In the genomic region with DNA sequence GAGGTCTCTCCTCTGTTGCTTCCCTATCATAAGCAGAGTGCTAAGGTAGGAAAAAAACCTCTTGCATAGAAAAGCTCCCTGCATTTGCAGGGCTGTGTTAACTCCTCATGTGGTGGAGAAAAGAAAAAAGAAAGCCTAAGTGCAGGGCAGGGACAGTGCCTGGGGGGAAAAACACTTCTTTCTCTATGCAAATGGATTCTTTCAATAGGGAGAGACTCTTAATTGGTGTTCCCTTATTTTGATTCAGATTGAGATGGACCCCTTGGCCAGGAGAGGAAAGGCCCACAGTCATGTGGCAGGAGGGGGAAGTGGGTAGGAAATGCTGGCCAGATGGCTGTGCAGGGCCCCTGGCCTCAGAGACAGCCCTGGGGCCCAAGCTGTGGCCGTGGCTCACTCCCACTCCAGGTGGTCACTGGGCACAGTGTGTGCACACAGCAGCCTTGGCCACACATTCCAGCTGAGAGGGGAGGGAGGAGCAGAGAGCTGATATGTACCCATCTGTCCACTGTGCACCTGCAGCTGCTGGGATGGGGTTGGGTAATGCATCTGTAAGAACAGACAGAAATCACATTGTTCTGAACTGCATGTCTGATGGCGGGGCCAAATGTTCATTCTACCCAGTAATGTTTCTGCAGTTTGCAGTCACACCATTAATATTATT, we compare ENCODE assay signal across 25 cellular contexts.
"Had no signal": no experiment of that assay in that cellular context is flagged by ENCODE, and none has a peak within 500 bp of the region (broad histone marks: within the 10 kb centered on the region; RNA-seq: fewer than 3 reads in every experiment).

No MANE protein-coding gene starts in this region.

- DNase-seq: activated CD4-positive, alpha-beta T cell treated with anti-CD3 and anti-CD28 coated beads for 1 hour; activated CD4-positive, alpha-beta T cell treated with anti-CD3 and anti-CD28 coated beads, Interleukin-2, amount 50 U/mL, for 1 hour; activated CD8-positive, alpha-beta T cell treated with anti-CD3 and anti-CD28 coated beads, Interleukin-2, amount 10 ng/mL, durations not matched to agents 7 days and 5 days; activated gamma-delta T cell; activated naive CD4-positive, alpha-beta T cell treated with anti-CD3 and anti-CD28 coated beads, Interleukin-2, amount 50 U/mL, for 16 hours; activated naive CD8-positive, alpha-beta T cell treated with anti-CD3 and anti-CD28 coated beads, Interleukin-2, amount 50 U/mL, for 24 hours; cerebellar nuclear complex; cortex of kidney; heart right ventricle; left ventricle myocardium superior; mammary epithelial cell; midbrain; natural killer cell; ovary; psoas muscle; stimulated activated CD4-positive, alpha-beta T cell treated with anti-CD3 and anti-CD28 coated beads, Interleukin-4, amount 100 ng/mL, for 24 hours; stimulated activated naive CD4-positive, alpha-beta T cell treated with Interleukin-2 at 50 U/mL for 16 hours; WERI-Rb-1 had no signal

- H3K9me3 Mint-ChIP-seq: type B pancreatic cell had no signal

- H3K9me3 ChIP-seq: gastroesophageal sphincter, ovary, psoas muscle, right atrium auricular region, thoracic aorta had no signal

- H3K4me1 ChIP-seq: gastroesophageal sphincter, heart right ventricle, psoas muscle, right atrium auricular region had no signal

- H3K36me3 ChIP-seq: gastroesophageal sphincter, heart right ventricle, ovary, right atrium auricular region, thoracic aorta, WERI-Rb-1 had no signal

- H3K4me3 ChIP-seq: gastroesophageal sphincter, heart right ventricle, ovary, psoas muscle, right atrium auricular region, thoracic aorta had no signal

- H3K4me3 Mint-ChIP-seq: activated CD8-positive, alpha-beta T cell treated with anti-CD3 and anti-CD28 coated beads, Interleukin-2, amount 10 ng/mL, durations not matched to agents 7 days and 5 days; activated naive CD8-positive, alpha-beta T cell treated with anti-CD3 and anti-CD28 coated beads, Interleukin-2, amount 50 U/mL, for 24 hours; activated T-helper 1 cell treated with anti-CD3 and anti-CD28 coated beads, Interleukin-12 subunit alpha, Interleukin-12 subunit beta, Interleukin-2, Interleukin-4 antibody, amounts not matched to agents 30 ng/mL and 10 ng/mL and 1 ng/mL, durations not matched to agents 14 hours and 24 hours and 36 hours; natural killer cell; T-helper 2 cell treated with Interferon-gamma antibody and Interleukin-4, amounts not matched to agents 5 μg/mL and 100 μg/mL, for 36 hours; type B pancreatic cell had no signal

- H3K27ac ChIP-seq: epithelial cell of prostate, gastroesophageal sphincter, heart right ventricle, ovary, psoas muscle, right atrium auricular region, thoracic aorta, WERI-Rb-1 had no signal

- H3K27ac Mint-ChIP-seq: activated CD8-positive, alpha-beta T cell treated with anti-CD3 and anti-CD28 coated beads, Interleukin-2, amount 10 ng/mL, durations not matched to agents 7 days and 5 days; activated naive CD8-positive, alpha-beta T cell treated with anti-CD3 and anti-CD28 coated beads, Interleukin-2, amount 50 U/mL, for 24 hours; activated T-helper 1 cell treated with anti-CD3 and anti-CD28 coated beads, Interleukin-12 subunit alpha, Interleukin-12 subunit beta, Interleukin-2, Interleukin-4 antibody, amounts not matched to agents 30 ng/mL and 10 ng/mL and 1 ng/mL, durations not matched to agents 14 hours and 24 hours and 36 hours; natural killer cell; T-helper 2 cell treated with Interferon-gamma antibody and Interleukin-4, amounts not matched to agents 5 μg/mL and 100 μg/mL, for 36 hours; type B pancreatic cell had no signal

- H3K27me3 ChIP-seq: gastroesophageal sphincter, heart right ventricle, ovary, right atrium auricular region had no signal

- H3K27me3 Mint-ChIP-seq: activated naive CD8-positive, alpha-beta T cell treated with anti-CD3 and anti-CD28 coated beads, Interleukin-2, amount 50 U/mL, for 24 hours; type B pancreatic cell had no signal

- H3K36me3 Mint-ChIP-seq: natural killer cell, type B pancreatic cell had no signal

- H3K4me1 Mint-ChIP-seq: activated naive CD8-positive, alpha-beta T cell treated with anti-CD3 and anti-CD28 coated beads, Interleukin-2, amount 50 U/mL, for 24 hours; natural killer cell had no signal
